In the genomic region with DNA sequence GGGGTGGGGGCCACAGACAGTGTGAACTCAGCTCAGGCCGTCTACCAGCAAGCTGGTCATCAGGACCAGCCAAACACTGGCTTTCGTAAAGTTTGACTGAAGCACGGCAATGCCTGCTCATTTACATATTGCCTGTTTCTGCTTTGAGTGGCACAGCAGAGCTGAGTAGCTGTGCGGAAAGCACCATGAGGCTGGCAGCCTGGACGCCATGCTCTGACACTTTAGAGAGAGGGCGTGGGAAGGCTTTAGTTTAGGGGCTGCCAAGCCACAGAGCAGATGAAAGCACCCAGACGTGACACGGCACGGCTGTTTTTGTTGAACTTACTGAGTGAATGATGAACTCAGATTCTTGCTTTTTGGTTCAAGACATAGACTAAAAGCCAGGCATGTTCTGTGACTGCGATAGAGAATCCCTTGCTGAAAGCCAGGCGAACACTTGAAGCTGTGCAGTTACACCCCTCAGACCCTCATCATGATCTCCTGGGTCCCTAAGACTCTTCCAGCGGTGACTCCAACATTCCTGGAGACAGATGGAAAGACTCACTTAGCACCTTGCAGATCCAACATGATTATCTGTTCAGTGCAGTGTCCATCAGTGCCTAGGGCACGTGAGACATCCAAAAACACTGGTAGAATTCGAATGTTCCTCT, we compare ENCODE assay signal across 8 cellular contexts.
DNase-seq lines count a peak whose midpoint lies in the region; ATAC-seq and TF ChIP-seq lines count a peak whose summit lies in the region.

No MANE protein-coding gene starts in this region.

- TF ChIP-seq CTCF in OCI-LY3 (IDR thresholded peaks at IDR 0.05; ENCODE audit: low read depth, low read length) (no peak), mesothelial cell of epicardium (IDR thresholded peaks at IDR 0.05; ENCODE audit: unreplicated experiment) (no peak), H9 (conservative IDR thresholded peaks at IDR 0.05) (no peak)

- H4K8ac ChIP-seq in H9 (replicated peaks; ENCODE audit: insufficient read length, low read depth, low read length) = no peak overlapping the region

- no peak overlapping the region for H2AK5ac ChIP-seq in H9 (ENCODE audit: insufficient read length, low read length)

- H3K9me3 ChIP-seq in OCI-LY3 (ENCODE audit: insufficient read depth, low read length) = peaks cover 3% of the 10 kb centered on the region; the same call in 1 of the 2 replicates
- H3K9me3 ChIP-seq in H9 (ENCODE audit: control insufficient read depth, low read depth, low read length) = no peaks in the 10 kb centered on the region

- peak overlapping the region; percentile 12; the same call in 1 of the 2 replicates for H3K27ac ChIP-seq in OCI-LY3 (ENCODE audit: low read length)
- no peak overlapping the region for H3K27ac ChIP-seq in H9 (ENCODE audit: insufficient read length, low read depth, low read length)

- no peak overlapping the region for H2BK120ac ChIP-seq in H9 (ENCODE audit: low read depth, low read length, poor library complexity, severe bottlenecking)

- no peak overlapping the region for H3K18ac ChIP-seq in H9 (ENCODE audit: insufficient read length, low read depth, low read length)

- H2BK5ac ChIP-seq in H9 (ENCODE audit: insufficient read length, low read length) = no peak overlapping the region

- H3K4me2 ChIP-seq in OCI-LY3 (ENCODE audit: low read length) (peak overlapping the region; percentile 66), H9 (ENCODE audit: insufficient read depth, insufficient read length, low read length) (no peak overlapping the region)

- peak overlapping the region; percentile 41 for H3K4me3 ChIP-seq in OCI-LY3 (ENCODE audit: low read length)

- no peak overlapping the region for H4K91ac ChIP-seq in H9 (ENCODE audit: insufficient read length, low read depth, low read length)

- H3K56ac ChIP-seq in H9 (ENCODE audit: insufficient read length, low read depth, low read length) = no peak overlapping the region

- H3K79me1 ChIP-seq in H9 (ENCODE audit: insufficient read depth, low read depth, low read length, poor library complexity, severe bottlenecking) = no peaks in the 10 kb centered on the region

- no peak overlapping the region for H3K23ac ChIP-seq in H9 (ENCODE audit: insufficient read length, low read depth, low read length)

- H3K36me3 ChIP-seq in OCI-LY3 (replicated peaks; ENCODE audit: low read depth, low read length) = no peaks in the 10 kb centered on the region

- H3K4me1 ChIP-seq in OCI-LY3 (ENCODE audit: low read length) (peaks cover 15% of the 10 kb centered on the region), H9 (ENCODE audit: insufficient read depth, low read length) (no peaks in the 10 kb centered on the region)

- no peak overlapping the region for H2BK15ac ChIP-seq in H9 (ENCODE audit: low read depth, low read length)

- no peaks in the 10 kb centered on the region for H4K20me1 ChIP-seq in OCI-LY3 (ENCODE audit: insufficient read depth, low read length)
- no peaks in the 10 kb centered on the region for H4K20me1 ChIP-seq in H9 (ENCODE audit: control insufficient read depth, insufficient read depth, insufficient read length)

- H3K4me3 Mint-ChIP-seq in mesothelial cell of epicardium (no peak overlapping the region), H9 (no peak overlapping the region)

- ATAC-seq in GM18508 (IDR thresholded peaks at IDR 0.05; ENCODE audit: insufficient read depth, unreplicated experiment) = peak; percentile 93
- peak; percentile 97 for ATAC-seq in GM21723 (IDR thresholded peaks at IDR 0.05; ENCODE audit: unreplicated experiment)

- no peak overlapping the region for H2BK20ac ChIP-seq in H9 (ENCODE audit: low read depth, low read length, poor library complexity, severe bottlenecking)

- no peak overlapping the region for H4K5ac ChIP-seq in H9 (ENCODE audit: insufficient read length, low read depth, low read length)

- H3K4ac ChIP-seq in H9 (ENCODE audit: low read depth, low read length) = no peak overlapping the region

- H3K79me2 ChIP-seq in OCI-LY3 (ENCODE audit: low read length) (no peaks in the 10 kb centered on the region), H9 (ENCODE audit: insufficient read depth, low read length) (no peaks in the 10 kb centered on the region)

- H3K9me3 Mint-ChIP-seq in mesothelial cell of epicardium (no peaks in the 10 kb centered on the region), H9 (peaks cover 0 to 4% of the 10 kb centered on the region in 2 experiments; a peak in 2 of 5 replicates)

- no peak overlapping the region for H3K14ac ChIP-seq in H9 (ENCODE audit: insufficient read depth, low read length)

- H2BK12ac ChIP-seq in H9 (ENCODE audit: insufficient read length, low read depth, low read length) = no peak overlapping the region

- peaks cover 4% of the 10 kb centered on the region; the same call in 1 of the 2 replicates for H3K27me3 ChIP-seq in OCI-LY3 (ENCODE audit: low read depth, low read length)
- no peaks in the 10 kb centered on the region for H3K27me3 ChIP-seq in H9 (ENCODE audit: insufficient read depth, low read length)

- DNase-seq in kidney tubule cell (ENCODE audit: low spot score) = peak; percentile 8
- DNase-seq in activated effector memory CD4-positive, alpha-beta T cell treated with Interleukin-2 at 50 U/mL for 16 hours = no peak
- no peak for DNase-seq in NCI-H128 (lab: John Stamatoyannopoulos, UW; ENCODE audit: unreplicated experiment)
- DNase-seq in mesothelial cell of epicardium (ENCODE audit: low spot score in 2 of 2, unreplicated experiment in 2 of 2) = no peak
- DNase-seq in H9 = no peak

- H3K36me3 Mint-ChIP-seq in mesothelial cell of epicardium = peaks cover 28% of the 10 kb centered on the region
- peaks cover 7 to 17% (median 14%) of the 10 kb centered on the region in 3 experiments; a peak in 6 of 7 replicates for H3K36me3 Mint-ChIP-seq in H9 (ENCODE audit: insufficient read depth in 1 of 3, low read depth in 3 of 3)

- peak overlapping the region; percentile 8; the same call in 1 of the 2 replicates for H2AFZ ChIP-seq in OCI-LY3 (ENCODE audit: low read depth, low read length)
- no peak overlapping the region for H2AFZ ChIP-seq in H9 (ENCODE audit: low read length)

- H3K27me3 Mint-ChIP-seq in mesothelial cell of epicardium (ENCODE audit: low read depth) = no peaks in the 10 kb centered on the region
- H3K27me3 Mint-ChIP-seq in H9 (ENCODE audit: low read depth) = no peaks in the 10 kb centered on the region

- WGBS in H9 (ENCODE audit: extremely low coverage, insufficient read length, low lambda C conversion rate) = no CpG with 5 or more reads among the region's 14 CpGs

- H3K4me1 Mint-ChIP-seq in mesothelial cell of epicardium (peaks cover 15% of the 10 kb centered on the region), H9 (no peaks in the 10 kb centered on the region)

- no peak overlapping the region for H3T11ph ChIP-seq in H9 (ENCODE audit: low read length)

- H3K23me2 ChIP-seq in H9 (ENCODE audit: insufficient read length, low read depth, low read length, poor library complexity, severe bottlenecking) = no peaks in the 10 kb centered on the region

- H3K9ac ChIP-seq in OCI-LY3 (ENCODE audit: low read length) (peak overlapping the region; percentile 30; the same call in 1 of the 2 replicates), H9 (ENCODE audit: extremely low read depth, insufficient read length, low read length) (no peak overlapping the region)

- H3K27ac Mint-ChIP-seq in mesothelial cell of epicardium (no peak overlapping the region), H9 (no peak overlapping the region)
